In the genomic region with DNA sequence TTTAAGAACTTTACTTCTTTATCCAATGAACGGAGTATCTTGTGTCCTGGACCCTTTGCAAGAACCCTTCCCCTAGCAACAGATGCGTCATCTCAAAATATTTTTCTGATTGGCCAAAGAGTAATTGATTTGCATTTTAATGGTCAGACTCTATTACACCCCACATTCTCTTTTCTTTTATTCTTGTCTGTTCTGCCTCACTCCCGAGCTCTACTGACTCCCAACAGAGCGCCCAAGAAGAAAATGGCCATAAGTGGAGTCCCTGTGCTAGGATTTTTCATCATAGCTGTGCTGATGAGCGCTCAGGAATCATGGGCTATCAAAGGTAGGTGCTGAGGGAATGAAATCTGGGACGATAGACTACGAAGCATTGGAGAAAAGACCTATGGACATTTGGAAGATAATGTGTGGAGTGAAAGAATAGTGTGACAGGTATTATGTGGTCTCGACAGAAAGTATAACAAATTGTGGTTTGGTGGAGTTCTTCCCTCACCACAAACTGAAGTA, we compare ENCODE assay signal across 8 cellular contexts. TPM values are rescaled to one million over a fixed set of nuclear protein-coding genes. Genes with fewer than 3 reads are reported as not detected.
A peak's percentile ranks its signal among the peaks of the same experiment; 100 is the strongest.
DNase-seq lines count a peak whose midpoint lies in the region; ATAC-seq and TF ChIP-seq lines count a peak whose summit lies in the region.

A gene (plus strand): TSS at position 180 of the 507 bp plus-strand sequence. CDS start 64 bp downstream, at position 244.

- H3K27me3 ChIP-seq in H9 (ENCODE audit: insufficient read depth, low read length): no peaks in the 10 kb centered on the region

- H3K4ac ChIP-seq in H9 (ENCODE audit: low read depth, low read length): no peak within 1 kb of the TSS

- no peaks in the 10 kb centered on the region for H3K79me1 ChIP-seq in H9 (ENCODE audit: insufficient read depth, low read depth, low read length, poor library complexity, severe bottlenecking)

- H4K20me1 ChIP-seq in H9 (ENCODE audit: control insufficient read depth, insufficient read depth, insufficient read length): no peaks in the 10 kb centered on the region

- H3K27ac Mint-ChIP-seq in H9 (no peak within 1 kb of the TSS; a peak in 1 of 7 replicates), natural killer cell (peak within 1 kb of the TSS in 1 of 2 donors; percentile 79)
- peak within 1 kb of the TSS; percentile 63 for H3K27ac Mint-ChIP-seq in activated CD8-positive, alpha-beta T cell treated with anti-CD3 and anti-CD28 coated beads, Interleukin-2, amount 10 ng/mL, durations not matched to agents 7 days and 5 days

- no peak within 1 kb of the TSS for H3K18ac ChIP-seq in H9 (ENCODE audit: insufficient read length, low read depth, low read length)

- no peak within 1 kb of the TSS for H3K14ac ChIP-seq in H9 (ENCODE audit: insufficient read depth, low read length)

- DNase-seq in activated gamma-delta T cell treated with Interleukin-2 at 50 U/mL for 16 hours (peak; percentile 12), activated gamma-delta T cell (lab: John Stamatoyannopoulos, UW) (no peak), H9 (peak; percentile 30), LoVo (ENCODE audit: low spot score) (peak; percentile 17), fibroblast of mammary gland (ENCODE audit: low read depth) (peak; percentile 59), natural killer cell (no peak)
- DNase-seq in activated CD8-positive, alpha-beta T cell treated with anti-CD3 and anti-CD28 coated beads, Interleukin-2, amount 10 ng/mL, durations not matched to agents 7 days and 5 days: peak; percentile 63
- DNase-seq in stimulated activated naive CD4-positive, alpha-beta T cell treated with Interleukin-2 at 50 U/mL for 16 hours (lab: John Stamatoyannopoulos, UW): no peak

- no peaks in the 10 kb centered on the region for H3K9me3 ChIP-seq in H9 (ENCODE audit: control insufficient read depth, low read depth, low read length)

- H2BK15ac ChIP-seq in H9 (ENCODE audit: low read depth, low read length): no peak within 1 kb of the TSS

- no peak within 1 kb of the TSS for H2BK5ac ChIP-seq in H9 (ENCODE audit: insufficient read length, low read length)

- H3K23ac ChIP-seq in H9 (ENCODE audit: insufficient read length, low read depth, low read length): no peak within 1 kb of the TSS

- H3K4me3 ChIP-seq in fibroblast of mammary gland (ENCODE audit: control insufficient read depth, low read depth, low read length): no peak within 1 kb of the TSS

- H4K8ac ChIP-seq in H9 (replicated peaks; ENCODE audit: insufficient read length, low read depth, low read length): no peak within 1 kb of the TSS

- no peak within 1 kb of the TSS for H2AK5ac ChIP-seq in H9 (ENCODE audit: insufficient read length, low read length)

- H4K91ac ChIP-seq in H9 (ENCODE audit: insufficient read length, low read depth, low read length): no peak within 1 kb of the TSS

- H3K4me1 Mint-ChIP-seq in H9 (peaks cover 4 to 6% of the 10 kb centered on the region in 2 experiments), natural killer cell (peaks cover 9 to 12% of the 10 kb centered on the region in 2 donors)
- peaks cover 18% of the 10 kb centered on the region for H3K4me1 Mint-ChIP-seq in activated CD8-positive, alpha-beta T cell treated with anti-CD3 and anti-CD28 coated beads, Interleukin-2, amount 10 ng/mL, durations not matched to agents 7 days and 5 days (ENCODE audit: low read depth)

- 0 out of 5 replicates have a peak, but pooled peaks cover 0 to 2% of the 10 kb centered on the region in 2 experiments for H3K9me3 Mint-ChIP-seq in H9
- H3K9me3 Mint-ChIP-seq in activated CD8-positive, alpha-beta T cell treated with anti-CD3 and anti-CD28 coated beads, Interleukin-2, amount 10 ng/mL, durations not matched to agents 7 days and 5 days (ENCODE audit: insufficient read depth): no peaks in the 10 kb centered on the region
- no peaks in the 10 kb centered on the region for H3K9me3 Mint-ChIP-seq in natural killer cell

- H3K27me3 Mint-ChIP-seq in H9 (ENCODE audit: low read depth): peaks cover 3% of the 10 kb centered on the region; the same call in 1 of the 2 replicates
- H3K27me3 Mint-ChIP-seq in activated CD8-positive, alpha-beta T cell treated with anti-CD3 and anti-CD28 coated beads, Interleukin-2, amount 10 ng/mL, durations not matched to agents 7 days and 5 days (ENCODE audit: low read depth): peaks cover 31% of the 10 kb centered on the region
- H3K27me3 Mint-ChIP-seq in natural killer cell (ENCODE audit: low read depth in 2 of 2): peaks cover 6 to 8% of the 10 kb centered on the region in 2 donors

- intact Hi-C loops in natural killer cell (cut with micrococcal nuclease): no loop called here

- no peak within 1 kb of the TSS for H3K27ac ChIP-seq in H9 (ENCODE audit: insufficient read length, low read depth, low read length)

- peak; percentile 91 for ATAC-seq in activated CD8-positive, alpha-beta T cell treated with anti-CD3 and anti-CD28 coated beads, Interleukin-2, amount 10 ng/mL, durations not matched to agents 7 days and 5 days
- ATAC-seq in natural killer cell: peak; percentile 83 to 96 (median 87)

- H2AFZ ChIP-seq in H9 (ENCODE audit: low read length): peak within 1 kb of the TSS; percentile 100

- H2BK20ac ChIP-seq in H9 (ENCODE audit: low read depth, low read length, poor library complexity, severe bottlenecking): no peak within 1 kb of the TSS

- WGBS in H9 (ENCODE audit: extremely low coverage, insufficient read length, low lambda C conversion rate): 100% methylated on average over 1 of the region's 8 CpGs

- H3K79me2 ChIP-seq in H9 (ENCODE audit: insufficient read depth, low read length): no peaks in the 10 kb centered on the region

- TF ChIP-seq CTCF in H9 (conservative IDR thresholded peaks at IDR 0.05) (no peak), fibroblast of mammary gland (conservative IDR thresholded peaks at IDR 0.05; ENCODE audit: control insufficient read depth, insufficient read depth, low read depth, low read length) (no peak), natural killer cell (IDR thresholded peaks at IDR 0.05) (no peak)

- no peak within 1 kb of the TSS for H2BK12ac ChIP-seq in H9 (ENCODE audit: insufficient read length, low read depth, low read length)

- CTCF ChIA-PET in activated CD8-positive, alpha-beta T cell treated with anti-CD3 and anti-CD28 coated beads, Interleukin-2, amount 10 ng/mL, durations not matched to agents 7 days and 5 days (lab: Charles Lee): interaction anchor here (0.8 to 2.9 kb wide), 5 partner anchors 26 to 428 kb away, joined by 3 to 13 read pairs (median 5); no protein-coding TSS in a partner anchor

- H3K4me1 ChIP-seq in H9 (ENCODE audit: insufficient read depth, low read length): no peaks in the 10 kb centered on the region

- H3K4me3 Mint-ChIP-seq in H9 (peak within 1 kb of the TSS in 1 of 2 experiments; percentile 47; a peak in 3 of 5 replicates), natural killer cell (peak within 1 kb of the TSS; percentile 72)
- peak within 1 kb of the TSS; percentile 70 for H3K4me3 Mint-ChIP-seq in activated CD8-positive, alpha-beta T cell treated with anti-CD3 and anti-CD28 coated beads, Interleukin-2, amount 10 ng/mL, durations not matched to agents 7 days and 5 days

- no peak within 1 kb of the TSS for H3K56ac ChIP-seq in H9 (ENCODE audit: insufficient read length, low read depth, low read length)

- POLR2A ChIA-PET in activated CD8-positive, alpha-beta T cell treated with anti-CD3 and anti-CD28 coated beads, Interleukin-2, amount 10 ng/mL, durations not matched to agents 7 days and 5 days (lab: Charles Lee): interaction anchor here (1.1 kb wide), 1 partner anchor 532 kb away, joined by 4 read pairs; no protein-coding TSS in a partner anchor

- no peaks in the 10 kb centered on the region; a peak in 1 of 7 replicates for H3K36me3 Mint-ChIP-seq in H9 (ENCODE audit: insufficient read depth in 1 of 3, low read depth in 3 of 3)
- H3K36me3 Mint-ChIP-seq in activated CD8-positive, alpha-beta T cell treated with anti-CD3 and anti-CD28 coated beads, Interleukin-2, amount 10 ng/mL, durations not matched to agents 7 days and 5 days (ENCODE audit: low read depth): peaks cover 1% of the 10 kb centered on the region
- no peaks in the 10 kb centered on the region for H3K36me3 Mint-ChIP-seq in natural killer cell

- H3T11ph ChIP-seq in H9 (ENCODE audit: low read length): no peak within 1 kb of the TSS

- H3K9ac ChIP-seq in H9 (ENCODE audit: extremely low read depth, insufficient read length, low read length): no peak within 1 kb of the TSS

- H2BK120ac ChIP-seq in H9 (ENCODE audit: low read depth, low read length, poor library complexity, severe bottlenecking): no peak within 1 kb of the TSS

- no peaks in the 10 kb centered on the region for H3K23me2 ChIP-seq in H9 (ENCODE audit: insufficient read length, low read depth, low read length, poor library complexity, severe bottlenecking)

- H3K4me2 ChIP-seq in H9 (ENCODE audit: insufficient read depth, insufficient read length, low read length): peak within 1 kb of the TSS; percentile 50

- H4K5ac ChIP-seq in H9 (ENCODE audit: insufficient read length, low read depth, low read length): no peak within 1 kb of the TSS

RNA-seq across cellular contexts. Expression of the gene that starts here (rescaled TPM):
- total RNA-seq in H9 (2021): 2.8 and 3.1 TPM in 2 replicates
- 10 to 100 TPM; 30.9 to 31.3 TPM for total RNA-seq in activated CD8-positive, alpha-beta T cell treated with anti-CD3 and anti-CD28 coated beads, Interleukin-2, amount 10 ng/mL, durations not matched to agents 7 days and 5 days
- total RNA-seq in natural killer cell: 100 to 1,000 TPM in 2 of 3 donors, 10 to 100 TPM in 1; 49.9 to 160 (median 123) TPM

Comparison
In these comparisons a context has a peak if more than half of its experiments do, and no peak if none do; other contexts are left out.
1. DNase-seq: peak in activated gamma-delta T cell treated with Interleukin-2 at 50 U/mL for 16 hours (single experiment), H9 (single experiment), LoVo (single experiment), activated CD8-positive, alpha-beta T cell treated with anti-CD3 and anti-CD28 coated beads, Interleukin-2, amount 10 ng/mL, durations not matched to agents 7 days and 5 days (single experiment) and fibroblast of mammary gland (single experiment); none in activated gamma-delta T cell (single experiment), natural killer cell (single experiment) and stimulated activated naive CD4-positive, alpha-beta T cell treated with Interleukin-2 at 50 U/mL for 16 hours (single experiment).